In the genomic region with DNA sequence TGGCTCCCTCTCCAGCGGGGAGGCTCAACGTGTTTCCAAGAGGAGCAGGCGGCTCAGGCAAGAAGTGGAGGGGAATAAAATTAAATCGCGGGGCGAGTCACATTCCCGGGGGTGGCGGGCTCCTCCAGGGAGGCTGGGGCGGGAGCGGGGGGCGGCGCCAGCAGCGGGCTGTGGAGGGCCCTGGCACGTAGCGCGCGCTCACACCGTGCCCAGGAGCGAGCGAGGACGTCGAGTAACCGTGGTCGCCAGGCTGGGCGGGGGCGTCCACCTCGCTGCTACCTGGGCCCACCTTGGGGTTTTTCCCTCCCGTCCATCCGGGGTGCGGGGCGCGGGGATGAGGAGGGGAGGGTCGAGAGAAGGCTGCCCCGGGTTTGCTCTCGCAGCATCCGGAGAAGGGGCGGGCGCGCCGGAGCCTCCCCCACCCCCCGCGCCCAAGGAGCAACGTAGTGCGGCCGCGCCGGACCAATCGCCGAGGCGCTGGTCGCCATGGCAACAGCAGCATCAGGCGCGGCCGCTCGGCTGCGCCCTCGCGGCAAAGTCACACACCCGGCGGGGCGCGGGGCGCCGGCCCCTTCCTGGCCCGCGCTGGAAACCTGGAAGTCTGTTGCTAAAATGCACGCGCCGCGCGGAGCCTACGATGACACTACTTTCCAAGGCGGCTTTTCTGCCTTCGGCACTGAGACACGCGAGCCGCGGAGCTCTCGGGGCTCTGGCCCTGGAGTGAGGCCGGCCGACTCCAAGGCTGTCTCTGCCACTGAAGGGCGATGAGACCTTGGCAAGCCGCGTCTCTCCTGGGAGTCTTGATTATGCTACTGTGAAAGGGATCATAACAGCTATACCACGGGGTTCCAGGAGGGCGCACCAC, we compare ENCODE assay signal across 8 cellular contexts. TPM values are rescaled to one million over a fixed set of nuclear protein-coding genes. Genes with fewer than 3 reads are reported as not detected.
DNase-seq lines count a peak whose midpoint lies in the region; ATAC-seq and TF ChIP-seq lines count a peak whose summit lies in the region.

A gene (minus strand): TSS at position 388 of the 865 bp plus-strand sequence. CDS start 415 bp downstream, outside the sequence.

- POLR2A ChIA-PET in RWPE1 (lab: Yijun Ruan, JAX; ENCODE audit: low non-redundant PET), result no interaction called here
- POLR2A ChIA-PET in activated naive CD8-positive, alpha-beta T cell treated with anti-CD3 and anti-CD28 coated beads, Interleukin-2, amount 10 ng/mL, durations not matched to agents 7 days and 5 days (lab: Charles Lee), result no interaction called here

- peak within 1 kb of the TSS; percentile 15; the same call in 1 of the 2 replicates for H3K27ac ChIP-seq in RWPE1

- H3K27me3 Mint-ChIP-seq in activated naive CD8-positive, alpha-beta T cell treated with anti-CD3 and anti-CD28 coated beads, Interleukin-2, amount 10 ng/mL, durations not matched to agents 7 days and 5 days, result peaks cover 21% of the 10 kb centered on the region

- CTCF ChIA-PET in RWPE1 (lab: Yijun Ruan, JAX), result no interaction called here

- TF ChIP-seq CTCF in RWPE1 (conservative IDR thresholded peaks at IDR 0.05; ENCODE audit: low read depth), result no peak

- DNase-seq in RWPE1 (ENCODE audit: low spot score) (peak; percentile 6), hypothalamus (lab: John Stamatoyannopoulos, UW) (peak in 47 of 51 donors; percentile 25 to 89 (median 68)), skeletal muscle cell (ENCODE audit: low read depth) (no peak), HK-2 (ENCODE audit: unreplicated experiment) (no peak), 8988T (no peak)
- DNase-seq in activated naive CD8-positive, alpha-beta T cell treated with anti-CD3 and anti-CD28 coated beads, Interleukin-2, amount 10 ng/mL, durations not matched to agents 7 days and 5 days, result peak; percentile 84

- ATAC-seq in GM18511 (IDR thresholded peaks at IDR 0.05; ENCODE audit: unreplicated experiment), result peak; percentile 51
- ATAC-seq in HG02938 (IDR thresholded peaks at IDR 0.05; ENCODE audit: unreplicated experiment), result peak; percentile 45
- peak; percentile 49 for ATAC-seq in activated naive CD8-positive, alpha-beta T cell treated with anti-CD3 and anti-CD28 coated beads, Interleukin-2, amount 10 ng/mL, durations not matched to agents 7 days and 5 days (ENCODE audit: low read depth)

- H3K36me3 Mint-ChIP-seq in activated naive CD8-positive, alpha-beta T cell treated with anti-CD3 and anti-CD28 coated beads, Interleukin-2, amount 10 ng/mL, durations not matched to agents 7 days and 5 days, result peaks cover 8% of the 10 kb centered on the region

- peak within 1 kb of the TSS; percentile 17 for H3K4me3 ChIP-seq in skeletal muscle cell (ENCODE audit: low read depth, low read length)

- H3K9me3 Mint-ChIP-seq in activated naive CD8-positive, alpha-beta T cell treated with anti-CD3 and anti-CD28 coated beads, Interleukin-2, amount 10 ng/mL, durations not matched to agents 7 days and 5 days, result no peaks in the 10 kb centered on the region

- peaks cover 46% of the 10 kb centered on the region for H3K4me1 Mint-ChIP-seq in activated naive CD8-positive, alpha-beta T cell treated with anti-CD3 and anti-CD28 coated beads, Interleukin-2, amount 10 ng/mL, durations not matched to agents 7 days and 5 days

- peak within 1 kb of the TSS; percentile 80 for H3K27ac Mint-ChIP-seq in activated naive CD8-positive, alpha-beta T cell treated with anti-CD3 and anti-CD28 coated beads, Interleukin-2, amount 10 ng/mL, durations not matched to agents 7 days and 5 days

- H3K4me3 Mint-ChIP-seq in activated naive CD8-positive, alpha-beta T cell treated with anti-CD3 and anti-CD28 coated beads, Interleukin-2, amount 10 ng/mL, durations not matched to agents 7 days and 5 days, result peak within 1 kb of the TSS; percentile 92

RNA-seq across cellular contexts. Expression of the gene that starts here (rescaled TPM):
- 10 to 100 TPM; 59.5 to 64.6 TPM for total RNA-seq in activated naive CD8-positive, alpha-beta T cell treated with anti-CD3 and anti-CD28 coated beads, Interleukin-2, amount 10 ng/mL, durations not matched to agents 7 days and 5 days

Comparison
In these comparisons a context has a peak if more than half of its experiments do, and no peak if none do; other contexts are left out.
1. DNase-seq: peak in RWPE1 (single experiment), activated naive CD8-positive, alpha-beta T cell treated with anti-CD3 and anti-CD28 coated beads, Interleukin-2, amount 10 ng/mL, durations not matched to agents 7 days and 5 days (single experiment) and hypothalamus (47 of 51); none in skeletal muscle cell (single experiment), HK-2 (single experiment) and 8988T (single experiment).
2. Peak in every context shown above with its lines, with median percentiles within 50 percentile points of each other: ATAC-seq.